ENCODE assay signal across 13 cellular contexts in genomic region chr10:14089556-14090297, GRCh38.
"Had no signal": no experiment of that assay in that cellular context is flagged by ENCODE, and none has a peak within 500 bp of the region (broad histone marks: within the 10 kb centered on the region; RNA-seq: fewer than 3 reads in every experiment).

No MANE protein-coding gene starts in this region.

- H3K27me3 ChIP-seq: brain microvascular endothelial cell, ovary had no signal

- H3K27ac ChIP-seq: brain microvascular endothelial cell, ovary, thoracic aorta had no signal

- DNase-seq: activated CD4-positive, alpha-beta T cell treated with anti-CD3 and anti-CD28 coated beads for 36 hours; activated naive CD4-positive, alpha-beta T cell treated with anti-CD3 and anti-CD28 coated beads, Interleukin-2, amount 10 ng/mL, durations not matched to agents 7 days and 5 days; amniotic stem cell; brain microvascular endothelial cell; naive thymus-derived CD8-positive, alpha-beta T cell; stimulated activated CD4-positive, alpha-beta T cell treated with anti-CD3 and anti-CD28 coated beads, Interleukin-15, amount 100 ng/mL, for 24 hours; stimulated activated CD4-positive, alpha-beta T cell treated with anti-CD3 and anti-CD28 coated beads, Interleukin-4, amount 100 ng/mL, for 24 hours; stimulated activated naive CD8-positive, alpha-beta T cell treated with anti-CD3 and anti-CD28 coated beads, Interleukin-15, amount 100 ng/mL, for 72 hours; T1000 had no signal

- ATAC-seq: activated CD4-positive, alpha-beta T cell treated with anti-CD3 and anti-CD28 coated beads for 36 hours; activated T-helper 17 cell treated with anti-CD3 and anti-CD28 coated beads, Interleukin-2, amount 50 U/mL, for 72 hours; naive thymus-derived CD8-positive, alpha-beta T cell; stimulated activated naive CD8-positive, alpha-beta T cell treated with anti-CD3 and anti-CD28 coated beads, Interleukin-15, amount 100 ng/mL, for 72 hours had no signal

- H3K4me3 ChIP-seq: lung, ovary, thoracic aorta had no signal

- H3K36me3 ChIP-seq: brain microvascular endothelial cell, ovary, thoracic aorta had no signal

- H3K9me3 ChIP-seq: ovary, thoracic aorta had no signal
